Comparison of ENCODE assay signal across 16 cellular contexts in genomic region chr2:4930704-4931103, GRCh38.
DNase-seq lines count a peak whose midpoint lies in the region.
"Had no signal": no experiment of that assay in that cellular context is flagged by ENCODE, and none has a peak within 500 bp of the region (broad histone marks: within the 10 kb centered on the region; RNA-seq: fewer than 3 reads in every experiment).

No MANE protein-coding gene starts in this region.

- no peak overlapping the region for H3K14ac ChIP-seq in neuronal stem cell (ENCODE audit: low read length)

- no peak overlapping the region for H3K9ac ChIP-seq in neuronal stem cell (ENCODE audit: low read depth, low read length, poor library complexity)

- H3K36me3 ChIP-seq in neuronal stem cell (replicated peaks in 1 of 2; ENCODE audit: control insufficient read depth in 2 of 2, insufficient read depth in 2 of 2, low read length in 2 of 2), result no peaks in the 10 kb centered on the region
- H3K36me3 ChIP-seq: BE2C had no signal

- no peak overlapping the region for H3K27ac ChIP-seq in neuronal stem cell (replicated peaks; ENCODE audit: low read length)

- no peak overlapping the region for H2BK5ac ChIP-seq in neuronal stem cell (ENCODE audit: low read length)

- H3K18ac ChIP-seq in neuronal stem cell (ENCODE audit: low read length), result peak overlapping the region; percentile 76

- no peak overlapping the region for H3K4me2 ChIP-seq in neuronal stem cell (ENCODE audit: insufficient read depth, low read length, poor library complexity, severe bottlenecking)

- H3K4ac ChIP-seq in neuronal stem cell (ENCODE audit: low read length), result no peak overlapping the region

- no peaks in the 10 kb centered on the region for H3K79me1 ChIP-seq in neuronal stem cell (ENCODE audit: low read depth, low read length)

- no CpG with 5 or more reads among the region's 5 CpGs for WGBS in neuronal stem cell (ENCODE audit: extremely low coverage in 2 of 2, insufficient read length in 2 of 2, insufficient replicate concordance in 1 of 2), 2 donors

- no peak overlapping the region for H4K8ac ChIP-seq in neuronal stem cell (ENCODE audit: low read depth, low read length)

- no peaks in the 10 kb centered on the region for H3K27me3 ChIP-seq in neuronal stem cell (ENCODE audit: control insufficient read depth in 3 of 3, insufficient read depth in 3 of 3, low read depth in 1 of 3, low read length in 3 of 3)
- H3K27me3 ChIP-seq: BE2C had no signal

- no peak overlapping the region for H2BK12ac ChIP-seq in neuronal stem cell (ENCODE audit: low read length)

- no peak overlapping the region for H4K91ac ChIP-seq in neuronal stem cell (ENCODE audit: low read depth, low read length, poor library complexity)

- no peak overlapping the region for H2BK15ac ChIP-seq in neuronal stem cell (ENCODE audit: low read length)

- no peak overlapping the region for H3K23ac ChIP-seq in neuronal stem cell (ENCODE audit: low read depth, low read length, poor library complexity)

- H2AK5ac ChIP-seq in neuronal stem cell (ENCODE audit: low read depth, low read length), result no peak overlapping the region

- DNase-seq in NCI-H748 (lab: John Stamatoyannopoulos, UW; ENCODE audit: unreplicated experiment) (peak; percentile 14), NCI-H748 treated with DMSO at 0.1 percent for 48 hours (lab: John Stamatoyannopoulos, UW) (no peak), NCI-H1694 treated with DMSO at 0.1 percent for 48 hours (lab: John Stamatoyannopoulos, UW) (peak; percentile 92), NCI-H82 (lab: John Stamatoyannopoulos, UW) (peak; percentile 76), neuronal stem cell (ENCODE audit: low spot score) (no peak), C1 segment of cervical spinal cord (lab: John Stamatoyannopoulos, UW) (no peak), HUDEP-2 (lab: John Stamatoyannopoulos, UW; ENCODE audit: unreplicated experiment in 76 of 76) (no peak), DMS53 treated with DMSO at 0.1 percent for 48 hours (lab: John Stamatoyannopoulos, UW; ENCODE audit: unreplicated experiment) (no peak)
- DNase-seq: BE2C; CD4-positive, alpha-beta memory T cell; DMS79; NCI-H1105; NCI-H2029; NCI-H510A treated with DMSO at 0.1 percent for 48 hours; SHP77 treated with DMSO at 0.1 percent for 48 hours had no signal

- H3K9me3 ChIP-seq in neuronal stem cell (replicated peaks in 1 of 2; ENCODE audit: control insufficient read depth in 2 of 2, insufficient read depth in 1 of 2, low read depth in 1 of 2, low read length in 2 of 2), result no peaks in the 10 kb centered on the region
- H3K9me3 ChIP-seq: BE2C had no signal

- no peak overlapping the region for H3K4me3 ChIP-seq in neuronal stem cell (ENCODE audit: low read length in 2 of 2)
- H3K4me3 ChIP-seq: K562 had no signal

- no peak overlapping the region for H2BK120ac ChIP-seq in neuronal stem cell (ENCODE audit: low read depth, low read length)

- H3K4me1 ChIP-seq in neuronal stem cell (ENCODE audit: control insufficient read depth in 2 of 2, insufficient read depth in 1 of 2, low read depth in 1 of 2, low read length in 2 of 2), result no peaks in the 10 kb centered on the region
- H3K4me1 ChIP-seq: BE2C had no signal

- no peak overlapping the region for H2AFZ ChIP-seq in neuronal stem cell (ENCODE audit: low read length)

Comparison
In these comparisons a context has a peak if more than half of its experiments do, and no peak if none do; other contexts are left out.
1. DNase-seq: peak in NCI-H748 (single experiment), NCI-H1694 treated with DMSO at 0.1 percent for 48 hours (single experiment) and NCI-H82 (single experiment); none in NCI-H748 treated with DMSO at 0.1 percent for 48 hours (single experiment), neuronal stem cell (single experiment), C1 segment of cervical spinal cord (0 of 14), HUDEP-2 (0 of 76) and DMS53 treated with DMSO at 0.1 percent for 48 hours (single experiment).